In the genomic region with DNA sequence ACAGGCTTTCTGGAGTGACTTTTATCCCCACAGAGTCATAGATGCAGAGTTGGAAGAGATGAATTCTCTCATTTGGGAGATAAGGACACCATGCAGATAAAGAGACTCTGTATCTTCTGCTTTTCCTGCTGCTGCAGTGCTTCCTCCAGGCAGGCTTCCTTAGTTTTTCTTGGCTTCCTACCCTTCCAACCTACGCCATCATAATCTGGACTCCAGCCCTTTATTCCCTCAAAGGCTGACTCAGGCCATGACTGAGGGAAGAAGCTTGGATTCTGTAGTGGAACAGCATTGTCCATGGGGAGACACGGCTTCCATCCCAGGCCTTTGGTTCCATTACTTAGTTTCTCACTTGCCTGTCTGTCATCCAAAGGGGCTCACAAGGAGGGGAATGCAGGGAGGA, we compare ENCODE assay signal across 21 cellular contexts. TPM values are rescaled to one million over a fixed set of nuclear protein-coding genes. Genes with fewer than 3 reads are reported as not detected.
DNase-seq lines count a peak whose midpoint lies in the region; ATAC-seq and TF ChIP-seq lines count a peak whose summit lies in the region.
"Had no signal": no experiment of that assay in that cellular context is flagged by ENCODE, and none has a peak within 500 bp of the region (broad histone marks: within the 10 kb centered on the region; RNA-seq: fewer than 3 reads in every experiment).

No MANE protein-coding gene starts in this region.

- H4K5ac ChIP-seq in IMR-90 (ENCODE audit: low read depth, low read length): no peak overlapping the region

- H2AK9ac ChIP-seq in IMR-90 (replicated peaks; ENCODE audit: low read depth, low read length, poor library complexity): peak overlapping the region; percentile 8

- no peak for TF ChIP-seq POLR2A in IMR-90 (IDR thresholded peaks at IDR 0.05; ENCODE audit: low read depth, low read length)

- H3K4ac ChIP-seq in IMR-90 (ENCODE audit: low read depth, low read length) (peak overlapping the region; percentile 22; the same call in 1 of the 2 replicates), mesenchymal stem cell (ENCODE audit: low read depth in 1 of 2, low read length in 2 of 2) (no peak overlapping the region)

- ATAC-seq in IMR-90 (ENCODE audit: low read depth) (no peak), HG03469 (IDR thresholded peaks at IDR 0.05; ENCODE audit: unreplicated experiment) (no peak), GM18870 (IDR thresholded peaks at IDR 0.05; ENCODE audit: unreplicated experiment) (no peak), HG02981 (IDR thresholded peaks at IDR 0.05; ENCODE audit: unreplicated experiment) (no peak)
- ATAC-seq: activated T-helper 17 cell treated with anti-CD3 and anti-CD28 coated beads, Interleukin-2, amount 50 U/mL, for 72 hours; left lobe of liver had no signal

- CTCF ChIA-PET in IMR-90 (lab: Yijun Ruan, JAX): interaction anchor here (0.6 to 0.9 kb wide), 4 partner anchors 14 to 202 kb away, joined by 3 to 4 read pairs (median 4); no protein-coding TSS in a partner anchor

- H3K36me3 ChIP-seq in IMR-90 (ENCODE audit: control insufficient read depth, insufficient read depth, low read length): no peaks in the 10 kb centered on the region
- no peaks in the 10 kb centered on the region for H3K36me3 ChIP-seq in fibroblast of lung (ENCODE audit: control insufficient read depth, insufficient read depth, low read length)
- no peaks in the 10 kb centered on the region for H3K36me3 ChIP-seq in mesenchymal stem cell (ENCODE audit: control insufficient read depth in 1 of 2, insufficient read depth in 2 of 2, low read depth in 1 of 2, low read length in 2 of 2)
- H3K36me3 ChIP-seq: vagina had no signal

- H3K4me1 ChIP-seq in IMR-90 (ENCODE audit: control insufficient read depth, insufficient read depth, low read length) (peaks cover 11% of the 10 kb centered on the region), fibroblast of lung (ENCODE audit: control insufficient read depth, extremely low read depth, insufficient read depth, low read length) (peaks cover 4% of the 10 kb centered on the region), mesenchymal stem cell (ENCODE audit: control insufficient read depth, insufficient read depth, low read depth, low read length) (no peaks in the 10 kb centered on the region)

- H2BK15ac ChIP-seq in IMR-90 (ENCODE audit: low read depth, low read length) (no peak overlapping the region), mesenchymal stem cell (ENCODE audit: low read depth, poor library complexity, severe bottlenecking) (no peak overlapping the region)

- no peak overlapping the region for H3K14ac ChIP-seq in IMR-90 (replicated peaks; ENCODE audit: low read depth, low read length)
- H3K14ac ChIP-seq in mesenchymal stem cell (ENCODE audit: low read length in 2 of 2): no peak overlapping the region

- H2AFZ ChIP-seq in IMR-90 (replicated peaks; ENCODE audit: low read length, poor library complexity) (peak overlapping the region; percentile 11), fibroblast of lung (ENCODE audit: low read length) (no peak overlapping the region), mesenchymal stem cell (ENCODE audit: low read depth, low read length) (no peak overlapping the region)

- in situ Hi-C loops in IMR-90 (cut with MboI; ENCODE audit: low sequenced_read_pairs): no loop called here

- DNase-seq in AG10803 (ENCODE audit: low read depth) (peak; percentile 22), IMR-90 (peak; percentile 58), fibroblast of lung (ENCODE audit: low read depth in 2 of 2) (peak; percentile 34 to 66), mesenchymal stem cell (no peak), T-helper 2 cell (no peak)
- DNase-seq: ACHN; activated naive CD8-positive, alpha-beta T cell treated with anti-CD3 and anti-CD28 coated beads, Interleukin-2, amount 10 ng/mL, durations not matched to agents 7 days and 5 days; GF-D8; MM.1S; NCI-H2171 treated with DMSO at 0.1 percent for 48 hours; NCI-H526; SK-N-SH; stimulated activated CD4-positive, alpha-beta T cell treated with anti-CD3 and anti-CD28 coated beads, Interleukin-1b, Interleukin-23, amount 100 ng/mL, for 48 hours had no signal

- H3K79me1 ChIP-seq in IMR-90 (ENCODE audit: low read depth in 1 of 2, low read length in 2 of 2) (no peaks in the 10 kb centered on the region), mesenchymal stem cell (replicated peaks; ENCODE audit: low read length, poor library complexity, severe bottlenecking) (no peaks in the 10 kb centered on the region)

- H3K4me2 ChIP-seq in IMR-90 (ENCODE audit: low read depth, low read length) (no peak overlapping the region), fibroblast of lung (ENCODE audit: extremely low read depth, insufficient read depth, low read length) (no peak overlapping the region), mesenchymal stem cell (ENCODE audit: low read length, poor library complexity, severe bottlenecking) (no peak overlapping the region)
- H3K4me2 ChIP-seq: SK-N-SH had no signal

- H3K18ac ChIP-seq in IMR-90 (ENCODE audit: low read depth, low read length): no peak overlapping the region
- H3K18ac ChIP-seq in mesenchymal stem cell (ENCODE audit: low read depth in 1 of 2, low read length in 2 of 2): peak overlapping the region in 1 of 2 experiments; percentile 29

- H3K27ac ChIP-seq in IMR-90 (ENCODE audit: insufficient read depth, low read length) (no peak overlapping the region), fibroblast of lung (ENCODE audit: insufficient read depth, low read length) (no peak overlapping the region), mesenchymal stem cell (ENCODE audit: low read length, poor library complexity, severe bottlenecking) (no peak overlapping the region)
- H3K27ac ChIP-seq: vagina, VCaP had no signal

- H2AK5ac ChIP-seq in IMR-90 (ENCODE audit: low read depth, low read length) (no peak overlapping the region), mesenchymal stem cell (ENCODE audit: low read length, severe bottlenecking) (no peak overlapping the region)

- no peak overlapping the region for H4K91ac ChIP-seq in IMR-90 (ENCODE audit: insufficient read depth, low read depth, low read length)
- H4K91ac ChIP-seq in mesenchymal stem cell (ENCODE audit: low read length): no peak overlapping the region

- H2BK5ac ChIP-seq in IMR-90 (ENCODE audit: low read depth, low read length, poor library complexity, severe bottlenecking) (no peak overlapping the region), mesenchymal stem cell (ENCODE audit: low read depth, low read length, poor library complexity, severe bottlenecking) (no peak overlapping the region)

- no peaks in the 10 kb centered on the region for H4K20me1 ChIP-seq in IMR-90 (ENCODE audit: insufficient read depth, low read length)
- H4K20me1 ChIP-seq in fibroblast of lung (ENCODE audit: control insufficient read depth, extremely low read depth, insufficient read depth, low read length): no peaks in the 10 kb centered on the region

- no peak overlapping the region for H3K9ac ChIP-seq in IMR-90 (ENCODE audit: low read depth, low read length)
- H3K9ac ChIP-seq in fibroblast of lung (ENCODE audit: insufficient read depth, low read length): no peak overlapping the region
- H3K9ac ChIP-seq in mesenchymal stem cell (ENCODE audit: low read length): peak overlapping the region; percentile 83
- H3K9ac ChIP-seq: SK-N-SH had no signal

- H3K4me3 ChIP-seq in AG10803 (ENCODE audit: low read length) (no peak overlapping the region), IMR-90 (ENCODE audit: insufficient read depth, low read depth, low read length) (no peak overlapping the region), fibroblast of lung (replicated peaks in 1 of 4; ENCODE audit: control extremely low read depth in 1 of 4, insufficient read depth in 1 of 4, low read depth in 3 of 4, low read length in 4 of 4) (no peak overlapping the region), mesenchymal stem cell (ENCODE audit: insufficient read depth in 1 of 2, low read depth in 1 of 2, low read length in 2 of 2) (no peak overlapping the region)
- H3K4me3 ChIP-seq: coronary artery, vagina had no signal

- dilution Hi-C loops in IMR-90 (cut with HindIII; ENCODE audit: low sequenced_read_pairs, unreplicated experiment): loop anchor here (10.0 kb wide), 1 partner anchor 63 kb away; no protein-coding TSS in a partner anchor

- no CpG with 5 or more reads among the region's 2 CpGs for WGBS in IMR-90 (ENCODE audit: extremely low coverage in 2 of 2, insufficient read length in 1 of 2), 2 experiments
- WGBS in mesenchymal stem cell: 100% methylated on average over 1 of the region's 2 CpGs

- TF ChIP-seq RAD21 in IMR-90 (IDR thresholded peaks at IDR 0.05; ENCODE audit: low read length): no peak

- H3K56ac ChIP-seq in IMR-90 (ENCODE audit: extremely low read depth, insufficient read depth, low read length): no peak overlapping the region

- no peaks in the 10 kb centered on the region for H3K79me2 ChIP-seq in fibroblast of lung (ENCODE audit: control insufficient read depth, insufficient read depth, low read length)

- 0 out of 2 replicates have a peak, but pooled peaks cover 3% of the 10 kb centered on the region for H3K9me1 ChIP-seq in IMR-90 (ENCODE audit: insufficient read depth, low read length)

- H2BK12ac ChIP-seq in mesenchymal stem cell (ENCODE audit: low read length in 2 of 2): no peak overlapping the region

- H2BK120ac ChIP-seq in IMR-90 (ENCODE audit: low read depth, low read length) (no peak overlapping the region), mesenchymal stem cell (ENCODE audit: low read depth, low read length) (no peak overlapping the region)

- intact Hi-C loops in IMR-90 (cut with micrococcal nuclease): no loop called here

- H3K9me3 ChIP-seq in IMR-90 (ENCODE audit: control insufficient read depth, insufficient read depth, low read length): peaks cover 2% of the 10 kb centered on the region; the same call in 1 of the 2 replicates
- H3K9me3 ChIP-seq in fibroblast of lung (ENCODE audit: control insufficient read depth, insufficient read depth, low read depth, low read length): no peaks in the 10 kb centered on the region
- H3K9me3 ChIP-seq in mesenchymal stem cell (ENCODE audit: control insufficient read depth, low read length): peaks cover 6% of the 10 kb centered on the region
- H3K9me3 ChIP-seq: vagina had no signal

- no peak overlapping the region for H3K23ac ChIP-seq in IMR-90 (ENCODE audit: low read depth, low read length)
- H3K23ac ChIP-seq in mesenchymal stem cell (ENCODE audit: low read length in 2 of 2): no peak overlapping the region

- no peak for TF ChIP-seq CTCF in AG10803 (conservative IDR thresholded peaks at IDR 0.05; ENCODE audit: low read length)
- TF ChIP-seq CTCF in IMR-90 (conservative IDR thresholded peaks at IDR 0.05; ENCODE audit: low read depth, low read length): no peak
- TF ChIP-seq CTCF in fibroblast of lung (conservative IDR thresholded peaks at IDR 0.05 in 1 of 2, IDR thresholded peaks at IDR 0.05 in 1 of 2; ENCODE audit: low read depth in 1 of 2, low read length in 2 of 2): no peak

- BruUV-seq in IMR-90 (replicated peaks; lab: Mats Ljungman, UMichigan): no TSS peak

- H4K8ac ChIP-seq in IMR-90 (ENCODE audit: low read depth in 2 of 2, low read length in 2 of 2): peak overlapping the region in 1 of 2 experiments; percentile 31; a peak in 1 of 4 replicates
- H4K8ac ChIP-seq in mesenchymal stem cell (ENCODE audit: low read length): peak overlapping the region; percentile 28

- no peak overlapping the region for H2BK20ac ChIP-seq in IMR-90 (ENCODE audit: low read depth, low read length)

- H3K27me3 ChIP-seq in IMR-90 (ENCODE audit: control insufficient read depth, insufficient read depth, low read length) (no peaks in the 10 kb centered on the region), fibroblast of lung (ENCODE audit: control insufficient read depth, insufficient read depth, low read length) (no peaks in the 10 kb centered on the region), mesenchymal stem cell (ENCODE audit: control insufficient read depth in 1 of 2, insufficient read depth in 1 of 2, low read length in 2 of 2) (peaks cover 0 to 5% of the 10 kb centered on the region in 2 experiments)
- H3K27me3 ChIP-seq: vagina had no signal

- POLR2A ChIA-PET in IMR-90 (lab: Charles Lee; ENCODE audit: unreplicated experiment): no interaction called here

RNA-seq across cellular contexts. Expression of a gene that starts 6.5 kb away (rescaled TPM):
- total RNA-seq in IMR-90 (2012; rRNA removed) (11.3 and 12.5 TPM in 2 replicates), fibroblast of lung (21.8 and 41.0 TPM in 2 replicates)
- polyA plus RNA-seq in IMR-90 (2012; rRNA removed) (9.1 and 11.3 TPM in 2 replicates), fibroblast of lung (19.1 and 34.2 TPM in 2 replicates)
- 6.6 and 7.3 TPM in 2 replicates for polyA plus RNA-seq in IMR-90 (2012; cell fraction: cytosol; rRNA removed)
- polyA plus RNA-seq in IMR-90 (2012; cell fraction: nucleus; rRNA removed; ENCODE audit: low replicate concordance): 6.4 and 11.0 TPM in 2 replicates
- 23.1 and 33.6 TPM in 2 replicates for polyA plus RNA-seq in fibroblast of lung (2012)
- polyA minus RNA-seq in fibroblast of lung (ENCODE audit: low replicate concordance): 60.4 and 109 TPM in 2 replicates
- 57.4 TPM for polyA plus RNA-seq in mesenchymal stem cell (2013, experiment 1 of 2)
- polyA plus RNA-seq in mesenchymal stem cell (2013, experiment 2 of 2): 56.4 TPM

Comparison
In these comparisons a context has a peak if more than half of its experiments do, and no peak if none do; other contexts are left out.
1. DNase-seq: peak in AG10803 (single experiment), IMR-90 (single experiment) and fibroblast of lung (2 of 2); none in mesenchymal stem cell (single experiment) and T-helper 2 cell (0 of 5).